15 cellular contexts compared by ENCODE assay signal in genomic region chr6:122623279-122623678, GRCh38.
"Had no signal": no experiment of that assay in that cellular context is flagged by ENCODE, and none has a peak within 500 bp of the region (broad histone marks: within the 10 kb centered on the region; RNA-seq: fewer than 3 reads in every experiment).

No MANE protein-coding gene starts in this region.

- H3K4me3 Mint-ChIP-seq: activated CD4-positive, alpha-beta memory T cell treated with anti-CD3 and anti-CD28 coated beads for 36 hours; activated CD4-positive, alpha-beta T cell treated with anti-CD3 and anti-CD28 coated beads for 36 hours; activated CD8-positive, alpha-beta memory T cell treated with anti-CD3 and anti-CD28 coated beads, Interleukin-2, amount 10 ng/mL, durations not matched to agents 7 days and 5 days; activated naive CD8-positive, alpha-beta T cell treated with anti-CD3 and anti-CD28 coated beads, Interleukin-2, amount 10 ng/mL, durations not matched to agents 7 days and 5 days; activated T-helper 17 cell treated with anti-CD3 and anti-CD28 coated beads, Interleukin-2, amount 50 U/mL, for 72 hours; naive thymus-derived CD8-positive, alpha-beta T cell; WTC11 had no signal

- H3K36me3 Mint-ChIP-seq: activated CD4-positive, alpha-beta memory T cell treated with anti-CD3 and anti-CD28 coated beads for 36 hours; activated CD8-positive, alpha-beta memory T cell treated with anti-CD3 and anti-CD28 coated beads, Interleukin-2, amount 10 ng/mL, durations not matched to agents 7 days and 5 days; activated naive CD8-positive, alpha-beta T cell treated with anti-CD3 and anti-CD28 coated beads, Interleukin-2, amount 10 ng/mL, durations not matched to agents 7 days and 5 days; brain; naive thymus-derived CD8-positive, alpha-beta T cell; WTC11 had no signal

- H3K27me3 ChIP-seq: colonic mucosa had no signal

- H3K4me1 Mint-ChIP-seq: activated CD4-positive, alpha-beta T cell treated with anti-CD3 and anti-CD28 coated beads for 36 hours; activated CD8-positive, alpha-beta memory T cell treated with anti-CD3 and anti-CD28 coated beads, Interleukin-2, amount 10 ng/mL, durations not matched to agents 7 days and 5 days; activated naive CD8-positive, alpha-beta T cell treated with anti-CD3 and anti-CD28 coated beads, Interleukin-2, amount 10 ng/mL, durations not matched to agents 7 days and 5 days; activated T-helper 17 cell treated with anti-CD3 and anti-CD28 coated beads, Interleukin-2, amount 50 U/mL, for 72 hours; naive thymus-derived CD8-positive, alpha-beta T cell had no signal

- H3K4me1 ChIP-seq: colonic mucosa had no signal

- H3K27ac Mint-ChIP-seq: activated CD4-positive, alpha-beta memory T cell treated with anti-CD3 and anti-CD28 coated beads for 36 hours; activated CD4-positive, alpha-beta T cell treated with anti-CD3 and anti-CD28 coated beads for 36 hours; activated CD8-positive, alpha-beta memory T cell treated with anti-CD3 and anti-CD28 coated beads, Interleukin-2, amount 10 ng/mL, durations not matched to agents 7 days and 5 days; activated naive CD8-positive, alpha-beta T cell treated with anti-CD3 and anti-CD28 coated beads, Interleukin-2, amount 10 ng/mL, durations not matched to agents 7 days and 5 days; activated T-helper 17 cell treated with anti-CD3 and anti-CD28 coated beads, Interleukin-2, amount 50 U/mL, for 72 hours; naive thymus-derived CD8-positive, alpha-beta T cell; WTC11 had no signal

- H3K36me3 ChIP-seq: colonic mucosa had no signal

- DNase-seq: activated CD4-positive, alpha-beta memory T cell treated with anti-CD3 and anti-CD28 coated beads for 36 hours; activated CD4-positive, alpha-beta T cell treated with anti-CD3 and anti-CD28 coated beads for 36 hours; activated CD8-positive, alpha-beta memory T cell treated with anti-CD3 and anti-CD28 coated beads, Interleukin-2, amount 10 ng/mL, durations not matched to agents 7 days and 5 days; activated naive CD4-positive, alpha-beta T cell; activated naive CD8-positive, alpha-beta T cell treated with anti-CD3 and anti-CD28 coated beads, Interleukin-2, amount 10 ng/mL, durations not matched to agents 7 days and 5 days; central memory CD4-positive, alpha-beta T cell; colonic mucosa; erythroblast; mesendoderm; naive thymus-derived CD8-positive, alpha-beta T cell; stimulated activated CD8-positive, alpha-beta memory T cell treated with anti-CD3 and anti-CD28 coated beads, Interleukin-4, amount 100 ng/mL, for 48 hours; stimulated activated naive CD4-positive, alpha-beta T cell had no signal

- H3K4me3 ChIP-seq: colonic mucosa had no signal

- H3K9me3 ChIP-seq: colonic mucosa had no signal

- H3K9me3 Mint-ChIP-seq: activated CD4-positive, alpha-beta memory T cell treated with anti-CD3 and anti-CD28 coated beads for 36 hours; activated naive CD8-positive, alpha-beta T cell treated with anti-CD3 and anti-CD28 coated beads, Interleukin-2, amount 10 ng/mL, durations not matched to agents 7 days and 5 days; activated T-helper 17 cell treated with anti-CD3 and anti-CD28 coated beads, Interleukin-2, amount 50 U/mL, for 72 hours; WTC11 had no signal

- H3K27ac ChIP-seq: colonic mucosa had no signal
